1 cellular context compared by ENCODE assay signal in the genomic region with DNA sequence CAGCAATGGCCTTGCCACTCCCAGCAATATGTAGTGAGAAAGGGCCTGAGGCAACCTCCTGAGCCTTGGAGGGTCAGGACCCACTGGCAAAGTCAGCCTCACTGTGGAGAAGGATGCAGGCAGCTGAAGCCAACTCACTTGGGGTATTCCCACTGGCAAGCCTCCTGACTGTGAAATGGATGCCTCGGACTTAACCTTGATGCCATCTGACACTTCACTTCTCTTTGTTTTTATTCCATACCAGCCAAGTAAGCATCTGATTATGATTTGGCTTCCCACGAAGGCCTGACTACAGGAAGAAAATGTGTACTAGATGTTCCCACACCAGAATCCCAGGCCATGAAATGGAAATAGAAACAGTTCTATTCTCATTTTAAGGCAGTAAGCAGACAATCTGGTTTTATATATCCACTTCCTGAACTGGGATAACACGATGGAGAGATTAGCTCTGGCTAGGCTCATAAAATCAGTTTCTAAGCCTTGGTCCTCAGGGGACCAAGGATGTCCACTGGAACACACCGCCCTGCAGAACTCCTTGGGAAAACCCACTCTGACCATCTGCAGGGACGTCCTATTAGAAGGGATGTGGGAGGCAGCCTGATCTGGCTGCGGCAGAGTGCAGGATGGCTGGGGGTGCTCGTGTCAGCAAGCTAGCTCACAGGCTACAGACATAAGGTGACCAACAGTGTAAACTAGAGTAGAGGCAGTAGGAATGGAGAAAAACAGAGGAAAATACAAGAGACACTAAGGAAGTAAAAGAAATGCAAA.
TF ChIP-seq lines count a peak whose summit lies in the region.

No MANE protein-coding gene starts in this region.

TF ChIP-seq in HepG2, 621 proteins besides CTCF, POLR2A, EP300 and RAD21:
- TF ChIP-seq SMYD3 (CRISPR knock-in tag; IDR thresholded peaks at IDR 0.05) (no peak), NR2F1 (CRISPR knock-in tag; IDR thresholded peaks at IDR 0.05) (no peak), PHF20 (CRISPR knock-in tag; IDR thresholded peaks at IDR 0.05) (no peak), ZNF563 (CRISPR knock-in tag; IDR thresholded peaks at IDR 0.05) (no peak), ZNF331 (CRISPR knock-in tag; IDR thresholded peaks at IDR 0.05) (no peak), TIGD3 (CRISPR knock-in tag; IDR thresholded peaks at IDR 0.05; ENCODE audit: borderline replicate concordance) (no peak)
- TF ChIP-seq, protein P1, sequence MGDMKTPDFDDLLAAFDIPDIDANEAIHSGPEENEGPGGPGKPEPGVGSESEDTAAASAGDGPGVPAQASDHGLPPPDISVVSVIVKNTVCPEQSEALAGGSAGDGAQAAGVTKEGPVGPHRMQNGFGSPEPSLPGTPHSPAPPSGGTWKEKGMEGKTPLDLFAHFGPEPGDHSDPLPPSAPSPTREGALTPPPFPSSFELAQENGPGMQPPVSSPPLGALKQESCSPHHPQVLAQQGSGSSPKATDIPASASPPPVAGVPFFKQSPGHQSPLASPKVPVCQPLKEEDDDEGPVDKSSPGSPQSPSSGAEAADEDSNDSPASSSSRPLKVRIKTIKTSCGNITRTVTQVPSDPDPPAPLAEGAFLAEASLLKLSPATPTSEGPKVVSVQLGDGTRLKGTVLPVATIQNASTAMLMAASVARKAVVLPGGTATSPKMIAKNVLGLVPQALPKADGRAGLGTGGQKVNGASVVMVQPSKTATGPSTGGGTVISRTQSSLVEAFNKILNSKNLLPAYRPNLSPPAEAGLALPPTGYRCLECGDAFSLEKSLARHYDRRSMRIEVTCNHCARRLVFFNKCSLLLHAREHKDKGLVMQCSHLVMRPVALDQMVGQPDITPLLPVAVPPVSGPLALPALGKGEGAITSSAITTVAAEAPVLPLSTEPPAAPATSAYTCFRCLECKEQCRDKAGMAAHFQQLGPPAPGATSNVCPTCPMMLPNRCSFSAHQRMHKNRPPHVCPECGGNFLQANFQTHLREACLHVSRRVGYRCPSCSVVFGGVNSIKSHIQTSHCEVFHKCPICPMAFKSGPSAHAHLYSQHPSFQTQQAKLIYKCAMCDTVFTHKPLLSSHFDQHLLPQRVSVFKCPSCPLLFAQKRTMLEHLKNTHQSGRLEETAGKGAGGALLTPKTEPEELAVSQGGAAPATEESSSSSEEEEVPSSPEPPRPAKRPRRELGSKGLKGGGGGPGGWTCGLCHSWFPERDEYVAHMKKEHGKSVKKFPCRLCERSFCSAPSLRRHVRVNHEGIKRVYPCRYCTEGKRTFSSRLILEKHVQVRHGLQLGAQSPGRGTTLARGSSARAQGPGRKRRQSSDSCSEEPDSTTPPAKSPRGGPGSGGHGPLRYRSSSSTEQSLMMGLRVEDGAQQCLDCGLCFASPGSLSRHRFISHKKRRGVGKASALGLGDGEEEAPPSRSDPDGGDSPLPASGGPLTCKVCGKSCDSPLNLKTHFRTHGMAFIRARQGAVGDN (CRISPR knock-in tag; IDR thresholded peaks at IDR 0.05) = no peak
- TF ChIP-seq, protein P2, sequence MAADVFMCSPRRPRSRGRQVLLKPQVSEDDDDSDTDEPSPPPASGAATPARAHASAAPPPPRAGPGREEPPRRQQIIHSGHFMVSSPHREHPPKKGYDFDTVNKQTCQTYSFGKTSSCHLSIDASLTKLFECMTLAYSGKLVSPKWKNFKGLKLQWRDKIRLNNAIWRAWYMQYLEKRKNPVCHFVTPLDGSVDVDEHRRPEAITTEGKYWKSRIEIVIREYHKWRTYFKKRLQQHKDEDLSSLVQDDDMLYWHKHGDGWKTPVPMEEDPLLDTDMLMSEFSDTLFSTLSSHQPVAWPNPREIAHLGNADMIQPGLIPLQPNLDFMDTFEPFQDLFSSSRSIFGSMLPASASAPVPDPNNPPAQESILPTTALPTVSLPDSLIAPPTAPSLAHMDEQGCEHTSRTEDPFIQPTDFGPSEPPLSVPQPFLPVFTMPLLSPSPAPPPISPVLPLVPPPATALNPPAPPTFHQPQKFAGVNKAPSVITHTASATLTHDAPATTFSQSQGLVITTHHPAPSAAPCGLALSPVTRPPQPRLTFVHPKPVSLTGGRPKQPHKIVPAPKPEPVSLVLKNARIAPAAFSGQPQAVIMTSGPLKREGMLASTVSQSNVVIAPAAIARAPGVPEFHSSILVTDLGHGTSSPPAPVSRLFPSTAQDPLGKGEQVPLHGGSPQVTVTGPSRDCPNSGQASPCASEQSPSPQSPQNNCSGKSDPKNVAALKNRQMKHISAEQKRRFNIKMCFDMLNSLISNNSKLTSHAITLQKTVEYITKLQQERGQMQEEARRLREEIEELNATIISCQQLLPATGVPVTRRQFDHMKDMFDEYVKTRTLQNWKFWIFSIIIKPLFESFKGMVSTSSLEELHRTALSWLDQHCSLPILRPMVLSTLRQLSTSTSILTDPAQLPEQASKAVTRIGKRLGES (CRISPR knock-in tag; IDR thresholded peaks at IDR 0.05; ENCODE audit: borderline replicate concordance) = no peak
